ENCODE assay signal across 8 cellular contexts in genomic region chr10:24449334-24449740, GRCh38.
DNase-seq lines count a peak whose midpoint lies in the region; ATAC-seq and TF ChIP-seq lines count a peak whose summit lies in the region.

No MANE protein-coding gene starts in this region.

- peak overlapping the region; percentile 33 for H3K27ac Mint-ChIP-seq in chondrocyte (ENCODE audit: unreplicated experiment)

- peak overlapping the region; percentile 17 for H3K4me2 ChIP-seq in skeletal muscle satellite cell (ENCODE audit: low read length)

- H3K9me3 Mint-ChIP-seq in chondrocyte (ENCODE audit: low read depth), result no peaks in the 10 kb centered on the region

- H3K4me3 ChIP-seq in skeletal muscle satellite cell (ENCODE audit: low read length), result no peak overlapping the region

- H3K9me3 ChIP-seq in skeletal muscle satellite cell (replicated peaks; ENCODE audit: low read length), result no peaks in the 10 kb centered on the region

- H3K4me1 ChIP-seq in skeletal muscle satellite cell (ENCODE audit: control insufficient read depth, insufficient read depth, low read length), result peaks cover 30% of the 10 kb centered on the region

- H3K4me3 Mint-ChIP-seq in chondrocyte (ENCODE audit: unreplicated experiment), result peak overlapping the region; percentile 29

- H3K9ac ChIP-seq in skeletal muscle satellite cell (ENCODE audit: low read depth, low read length), result peak overlapping the region; percentile 2

- peaks cover 3% of the 10 kb centered on the region for H3K27me3 ChIP-seq in skeletal muscle satellite cell (ENCODE audit: control insufficient read depth, insufficient read depth, low read length)

- ATAC-seq in GM19328 (IDR thresholded peaks at IDR 0.05; ENCODE audit: unreplicated experiment), result peak; percentile 83
- ATAC-seq in HG02981 (IDR thresholded peaks at IDR 0.05; ENCODE audit: unreplicated experiment), result peak; percentile 72

- peaks cover 45% of the 10 kb centered on the region for H3K4me1 Mint-ChIP-seq in chondrocyte (ENCODE audit: low read depth)

- no peaks in the 10 kb centered on the region for H3K36me3 Mint-ChIP-seq in chondrocyte (ENCODE audit: low read depth)

- H3K27me3 Mint-ChIP-seq in chondrocyte (ENCODE audit: low read depth), result no peaks in the 10 kb centered on the region

- TF ChIP-seq CTCF in chondrocyte (IDR thresholded peaks at IDR 0.05), result no peak

- DNase-seq in chondrocyte (ENCODE audit: low spot score), result no peak
- no peak for DNase-seq in GDM1 (lab: John Stamatoyannopoulos, UW)
- no peak for DNase-seq in retina
- DNase-seq in SW 1271 (lab: John Stamatoyannopoulos, UW), result no peak
- no peak for DNase-seq in NCI-H748 treated with DMSO at 0.1 percent for 48 hours (lab: John Stamatoyannopoulos, UW)

- no peaks in the 10 kb centered on the region for H3K36me3 ChIP-seq in skeletal muscle satellite cell (ENCODE audit: insufficient read depth, low read length)
